30 cellular contexts compared by ENCODE assay signal in genomic region chr13:24277721-24278120, GRCh38. TPM values are rescaled to one million over a fixed set of nuclear protein-coding genes. Genes with fewer than 3 reads are reported as not detected.
DNase-seq lines count a peak whose midpoint lies in the region; ATAC-seq and TF ChIP-seq lines count a peak whose summit lies in the region.
"Had no signal": no experiment of that assay in that cellular context is flagged by ENCODE, and none has a peak within 500 bp of the region (broad histone marks: within the 10 kb centered on the region; RNA-seq: fewer than 3 reads in every experiment).

No MANE protein-coding gene starts in this region.

- POLR2A ChIA-PET in activated CD4-positive, alpha-beta T cell treated with anti-CD3 and anti-CD28 coated beads for 36 hours (lab: Charles Lee), result interaction anchor here (0.6 kb wide), 1 partner anchor 81 kb away, joined by 3 read pairs; no protein-coding TSS in a partner anchor
- POLR2A ChIA-PET in CD8-positive, alpha-beta memory T cell (lab: Charles Lee), result interaction anchor here (1.4 kb wide), 1 partner anchor 11 kb away, joined by 5 read pairs; no protein-coding TSS in a partner anchor
- POLR2A ChIA-PET in activated naive CD8-positive, alpha-beta T cell treated with anti-CD3 and anti-CD28 coated beads, Interleukin-2, amount 10 ng/mL, durations not matched to agents 7 days and 5 days (lab: Charles Lee), result interaction anchor here (1.1 to 17.7 kb wide), 2 partner anchors 23 to 29 kb away, joined by 4 to 359 read pairs; no protein-coding TSS in a partner anchor
- POLR2A ChIA-PET in naive thymus-derived CD8-positive, alpha-beta T cell (lab: Charles Lee), result interaction anchor here (1.4 to 24.5 kb wide), 2 partner anchors 13 to 20 kb away, joined by 3 to 661 read pairs; no protein-coding TSS in a partner anchor

- H3K9me3 ChIP-seq in CD8-positive, alpha-beta memory T cell (ENCODE audit: low read length), result no peaks in the 10 kb centered on the region
- no peaks in the 10 kb centered on the region for H3K9me3 ChIP-seq in right lobe of liver
- H3K9me3 ChIP-seq: body of pancreas, heart right ventricle had no signal

- peaks cover 72% of the 10 kb centered on the region for H3K4me1 ChIP-seq in CD8-positive, alpha-beta memory T cell (ENCODE audit: insufficient read depth, low read length)
- peaks cover 0 to 4% (median 0%) of the 10 kb centered on the region in 4 donors for H3K4me1 ChIP-seq in right lobe of liver
- H3K4me1 ChIP-seq: foreskin keratinocyte had no signal

- H3K27me3 Mint-ChIP-seq in activated CD4-positive, alpha-beta T cell treated with anti-CD3 and anti-CD28 coated beads for 36 hours, result no peaks in the 10 kb centered on the region
- H3K27me3 Mint-ChIP-seq in CD8-positive, alpha-beta memory T cell, result no peaks in the 10 kb centered on the region
- H3K27me3 Mint-ChIP-seq in activated naive CD8-positive, alpha-beta T cell treated with anti-CD3 and anti-CD28 coated beads, Interleukin-2, amount 10 ng/mL, durations not matched to agents 7 days and 5 days, result no peaks in the 10 kb centered on the region
- H3K27me3 Mint-ChIP-seq in naive thymus-derived CD8-positive, alpha-beta T cell, result no peaks in the 10 kb centered on the region
- H3K27me3 Mint-ChIP-seq: type B pancreatic cell had no signal

- H3K36me3 Mint-ChIP-seq in activated CD4-positive, alpha-beta T cell treated with anti-CD3 and anti-CD28 coated beads for 36 hours (ENCODE audit: low read depth), result peaks cover 40% of the 10 kb centered on the region
- peaks cover 0 to 60% (median 13%) of the 10 kb centered on the region in 3 donors for H3K36me3 Mint-ChIP-seq in CD8-positive, alpha-beta memory T cell
- H3K36me3 Mint-ChIP-seq in activated naive CD8-positive, alpha-beta T cell treated with anti-CD3 and anti-CD28 coated beads, Interleukin-2, amount 10 ng/mL, durations not matched to agents 7 days and 5 days, result peaks cover 19% of the 10 kb centered on the region
- H3K36me3 Mint-ChIP-seq in naive thymus-derived CD8-positive, alpha-beta T cell, result peaks cover 0 to 37% (median 9%) of the 10 kb centered on the region in 3 donors
- H3K36me3 Mint-ChIP-seq: type B pancreatic cell had no signal

- in situ Hi-C loops in GM13977 (cut with MboI; ENCODE audit: low pct_unique_long_range_greater_than_20kb, low sequenced_read_pairs, unreplicated experiment), result no loop called here

- no peak for ATAC-seq in activated CD4-positive, alpha-beta T cell treated with anti-CD3 and anti-CD28 coated beads for 36 hours
- ATAC-seq in activated naive CD8-positive, alpha-beta T cell treated with anti-CD3 and anti-CD28 coated beads, Interleukin-2, amount 10 ng/mL, durations not matched to agents 7 days and 5 days (ENCODE audit: low read depth), result no peak
- ATAC-seq in naive thymus-derived CD8-positive, alpha-beta T cell, result no peak
- ATAC-seq in right lobe of liver, result no peak
- ATAC-seq: body of pancreas, foreskin keratinocyte, HCT116, heart right ventricle, left cardiac atrium, sciatic nerve, SK-N-SH treated with all-trans-retinoic acid at 6 μM for 48 hours had no signal

- H3K4me1 Mint-ChIP-seq in activated CD4-positive, alpha-beta T cell treated with anti-CD3 and anti-CD28 coated beads for 36 hours, result peaks cover 93% of the 10 kb centered on the region
- H3K4me1 Mint-ChIP-seq in CD8-positive, alpha-beta memory T cell, result peaks cover 86 to 100% (median 88%) of the 10 kb centered on the region in 3 donors
- peaks cover 60% of the 10 kb centered on the region for H3K4me1 Mint-ChIP-seq in activated naive CD8-positive, alpha-beta T cell treated with anti-CD3 and anti-CD28 coated beads, Interleukin-2, amount 10 ng/mL, durations not matched to agents 7 days and 5 days
- H3K4me1 Mint-ChIP-seq in naive thymus-derived CD8-positive, alpha-beta T cell, result peaks cover 42 to 94% (median 90%) of the 10 kb centered on the region in 4 donors

- 79% methylated on average over 7 of the region's 7 CpGs for WGBS in right lobe of liver (ENCODE audit: insufficient coverage, low coverage, low lambda C conversion rate, missing lambda C conversion rate)

- no peak for TF ChIP-seq POLR2A in right lobe of liver (IDR thresholded peaks at IDR 0.05)

- H3K9me3 Mint-ChIP-seq in activated CD4-positive, alpha-beta T cell treated with anti-CD3 and anti-CD28 coated beads for 36 hours (ENCODE audit: low read depth), result no peaks in the 10 kb centered on the region
- H3K9me3 Mint-ChIP-seq in CD8-positive, alpha-beta memory T cell, result no peaks in the 10 kb centered on the region
- H3K9me3 Mint-ChIP-seq in activated naive CD8-positive, alpha-beta T cell treated with anti-CD3 and anti-CD28 coated beads, Interleukin-2, amount 10 ng/mL, durations not matched to agents 7 days and 5 days, result no peaks in the 10 kb centered on the region
- H3K9me3 Mint-ChIP-seq in naive thymus-derived CD8-positive, alpha-beta T cell, result no peaks in the 10 kb centered on the region
- H3K9me3 Mint-ChIP-seq: neural crest cell, type B pancreatic cell had no signal

- no peak overlapping the region for H3K27ac ChIP-seq in CD8-positive, alpha-beta memory T cell (ENCODE audit: low read depth, low read length)
- H3K27ac ChIP-seq in right lobe of liver, result no peak overlapping the region
- H3K27ac ChIP-seq: 22Rv1, body of pancreas, foreskin keratinocyte, heart right ventricle, KMS-11, WERI-Rb-1 had no signal

- H3K4me3 Mint-ChIP-seq in activated CD4-positive, alpha-beta T cell treated with anti-CD3 and anti-CD28 coated beads for 36 hours, result no peak overlapping the region
- H3K4me3 Mint-ChIP-seq in CD8-positive, alpha-beta memory T cell, result peak overlapping the region in 4 of 7 donors; percentile 5 to 74 (median 36)
- H3K4me3 Mint-ChIP-seq in activated naive CD8-positive, alpha-beta T cell treated with anti-CD3 and anti-CD28 coated beads, Interleukin-2, amount 10 ng/mL, durations not matched to agents 7 days and 5 days, result no peak overlapping the region
- H3K4me3 Mint-ChIP-seq in naive thymus-derived CD8-positive, alpha-beta T cell, result peak overlapping the region in 9 of 10 donors; percentile 3 to 55 (median 38)
- H3K4me3 Mint-ChIP-seq: neural crest cell, type B pancreatic cell had no signal

- H3K27ac Mint-ChIP-seq in activated CD4-positive, alpha-beta T cell treated with anti-CD3 and anti-CD28 coated beads for 36 hours, result peak overlapping the region; percentile 58
- H3K27ac Mint-ChIP-seq in CD8-positive, alpha-beta memory T cell, result peak overlapping the region; percentile 61 to 96 (median 86)
- H3K27ac Mint-ChIP-seq in activated naive CD8-positive, alpha-beta T cell treated with anti-CD3 and anti-CD28 coated beads, Interleukin-2, amount 10 ng/mL, durations not matched to agents 7 days and 5 days, result peak overlapping the region; percentile 71
- peak overlapping the region; percentile 79 to 98 (median 88) for H3K27ac Mint-ChIP-seq in naive thymus-derived CD8-positive, alpha-beta T cell
- H3K27ac Mint-ChIP-seq: type B pancreatic cell had no signal

- intact Hi-C loops in activated CD4-positive, alpha-beta T cell treated with anti-CD3 and anti-CD28 coated beads for 36 hours (cut with DNase I, micrococcal nuclease), result loop anchor here in 1 of 2 experiments (10.0 kb wide), 1 partner anchor 1007 kb away; the partner anchor contains the start of gene MTMR6
- intact Hi-C loops in right lobe of liver (cut with DNase I), result no loop called here

- H3K4me3 ChIP-seq in CD8-positive, alpha-beta memory T cell (ENCODE audit: low read length), result no peak overlapping the region
- no peak overlapping the region for H3K4me3 ChIP-seq in right lobe of liver
- H3K4me3 ChIP-seq: body of pancreas, heart right ventricle had no signal

- TF ChIP-seq CTCF in GM13977 (IDR thresholded peaks at IDR 0.05; ENCODE audit: extremely low read depth, insufficient read depth, missing control alignments), result no peak
- TF ChIP-seq CTCF in right lobe of liver (IDR thresholded peaks at IDR 0.05), result no peak

- H3K36me3 ChIP-seq in CD8-positive, alpha-beta memory T cell (ENCODE audit: insufficient read depth, low read length), result peaks cover 7% of the 10 kb centered on the region
- peaks cover 0 to 5% (median 0%) of the 10 kb centered on the region in 4 donors for H3K36me3 ChIP-seq in right lobe of liver
- H3K36me3 ChIP-seq: WERI-Rb-1 had no signal

- no peak for DNase-seq in activated CD4-positive, alpha-beta T cell treated with anti-CD3 and anti-CD28 coated beads for 36 hours
- no peak for DNase-seq in activated CD4-positive, alpha-beta T cell treated with anti-CD3 and anti-CD28 coated beads for 4 hours
- DNase-seq in CD8-positive, alpha-beta memory T cell, result no peak
- no peak for DNase-seq in activated naive CD8-positive, alpha-beta T cell treated with anti-CD3 and anti-CD28 coated beads, Interleukin-2, amount 10 ng/mL, durations not matched to agents 7 days and 5 days
- DNase-seq in naive thymus-derived CD8-positive, alpha-beta T cell, result no peak
- no peak for DNase-seq in GM13977 (ENCODE audit: low spot score)
- no peak for DNase-seq in AG08395 (ENCODE audit: low spot score)
- no peak for DNase-seq in right lobe of liver
- DNase-seq: activated CD4-positive, alpha-beta T cell treated with anti-CD3 and anti-CD28 coated beads, Interleukin-2, amount 50 U/mL, for 48 hours; activated T-cell treated with anti-CD3 and anti-CD28 coated beads for 4 hours; AML-193; body of pancreas; effector CD4-positive, alpha-beta T cell; foreskin keratinocyte; heart right ventricle; left cardiac atrium; NCI-H1436 treated with DMSO at 0.1 percent for 48 hours; posterior cingulate gyrus; WERI-Rb-1 had no signal

- CTCF ChIA-PET in activated CD4-positive, alpha-beta T cell treated with anti-CD3 and anti-CD28 coated beads for 36 hours (lab: Charles Lee), result interaction anchor here (1.2 kb wide), 1 partner anchor 13 kb away, joined by 4 read pairs; no protein-coding TSS in a partner anchor
- CTCF ChIA-PET in CD8-positive, alpha-beta memory T cell (lab: Charles Lee), result interaction anchor here (0.8 to 1.2 kb wide), 3 partner anchors 12 to 26 kb away, joined by 3 to 4 read pairs (median 4); no protein-coding TSS in a partner anchor

- H3K27me3 ChIP-seq in CD8-positive, alpha-beta memory T cell (ENCODE audit: insufficient read depth, low read length, poor library complexity, severe bottlenecking), result no peaks in the 10 kb centered on the region
- no peaks in the 10 kb centered on the region for H3K27me3 ChIP-seq in right lobe of liver
- H3K27me3 ChIP-seq: body of pancreas, foreskin keratinocyte, heart right ventricle had no signal

RNA-seq across cellular contexts. Expression of gene C1QTNF9, which starts 31.7 kb away (rescaled TPM):
- not detected for total RNA-seq in activated CD4-positive, alpha-beta T cell treated with anti-CD3 and anti-CD28 coated beads for 36 hours
- total RNA-seq in CD8-positive, alpha-beta memory T cell, result not detected
- polyA plus RNA-seq in CD8-positive, alpha-beta memory T cell, result not detected
- not detected for total RNA-seq in activated naive CD8-positive, alpha-beta T cell treated with anti-CD3 and anti-CD28 coated beads, Interleukin-2, amount 10 ng/mL, durations not matched to agents 7 days and 5 days
- under 1 TPM; 0.26 to 0.33 TPM for total RNA-seq in naive thymus-derived CD8-positive, alpha-beta T cell
- polyA plus RNA-seq in naive thymus-derived CD8-positive, alpha-beta T cell, result not detected
- total RNA-seq in right lobe of liver, result under 1 TPM in 4 of 6 experiments, not detected in 2; 0.11 to 0.21 (median 0.17) TPM
- total RNA-seq: chondrocyte, Daoy, foreskin keratinocyte, NCI-H460, neural crest cell, OCI-LY7 had no signal
- polyA plus RNA-seq: foreskin keratinocyte had no signal

Comparison
In these comparisons a context has a peak if more than half of its experiments do, and no peak if none do; other contexts are left out.
1. H3K4me3 Mint-ChIP-seq: peak in CD8-positive, alpha-beta memory T cell (4 of 7) and naive thymus-derived CD8-positive, alpha-beta T cell (9 of 10); none in activated CD4-positive, alpha-beta T cell treated with anti-CD3 and anti-CD28 coated beads for 36 hours (single experiment) and activated naive CD8-positive, alpha-beta T cell treated with anti-CD3 and anti-CD28 coated beads, Interleukin-2, amount 10 ng/mL, durations not matched to agents 7 days and 5 days (single experiment).
2. Peak in every context shown above with its lines, with median percentiles within 50 percentile points of each other: H3K27ac Mint-ChIP-seq.